13 cellular contexts compared by ENCODE assay signal in genomic region chr16:78684655-78685400, GRCh38.
A peak's percentile ranks its signal among the peaks of the same experiment; 100 is the strongest.
DNase-seq lines count a peak whose midpoint lies in the region; ATAC-seq and TF ChIP-seq lines count a peak whose summit lies in the region.
"Had no signal": no experiment of that assay in that cellular context is flagged by ENCODE, and none has a peak within 500 bp of the region (broad histone marks: within the 10 kb centered on the region; RNA-seq: fewer than 3 reads in every experiment).

No MANE protein-coding gene starts in this region.

- no peaks in the 10 kb centered on the region; the same call in 1 of the 2 replicates for H3F3A ChIP-seq in PC-9 (ENCODE audit: insufficient read depth, low read depth)

- H3K36me3 ChIP-seq in PC-9 (ENCODE audit: low read depth), result no peaks in the 10 kb centered on the region
- H3K36me3 ChIP-seq in hepatocyte (replicated peaks; ENCODE audit: insufficient read depth, low read depth), result no peaks in the 10 kb centered on the region
- no peaks in the 10 kb centered on the region for H3K36me3 ChIP-seq in suprapubic skin
- H3K36me3 ChIP-seq in HAP-1 (replicated peaks), result no peaks in the 10 kb centered on the region
- H3K36me3 ChIP-seq: neutrophil had no signal

- no peaks in the 10 kb centered on the region for H3K79me2 ChIP-seq in PC-9 (ENCODE audit: low read depth)
- H3K79me2 ChIP-seq in hepatocyte, result no peaks in the 10 kb centered on the region

- H3K4me1 ChIP-seq in PC-9 (replicated peaks; ENCODE audit: insufficient read depth), result no peaks in the 10 kb centered on the region; the same call in 1 of the 2 replicates
- H3K4me1 ChIP-seq in hepatocyte (ENCODE audit: insufficient read depth), result peaks cover 8% of the 10 kb centered on the region
- peaks cover 38% of the 10 kb centered on the region for H3K4me1 ChIP-seq in suprapubic skin
- no peaks in the 10 kb centered on the region for H3K4me1 ChIP-seq in HAP-1

- H3K4me2 ChIP-seq in PC-9 (0 out of 2 replicates have a peak overlapping the region, but pooled peaks have one; percentile 26), hepatocyte (no peak overlapping the region)

- H3K27me3 ChIP-seq in PC-9 (ENCODE audit: insufficient read depth, low read depth) (no peaks in the 10 kb centered on the region), hepatocyte (no peaks in the 10 kb centered on the region), suprapubic skin (no peaks in the 10 kb centered on the region), HAP-1 (ENCODE audit: low read depth) (no peaks in the 10 kb centered on the region)
- H3K27me3 ChIP-seq: neutrophil had no signal

- H3K4me3 ChIP-seq in PC-9, result no peak overlapping the region
- no peak overlapping the region for H3K4me3 ChIP-seq in choroid plexus epithelial cell (ENCODE audit: low read depth, low read length)
- no peak overlapping the region for H3K4me3 ChIP-seq in hepatocyte
- no peak overlapping the region for H3K4me3 ChIP-seq in suprapubic skin
- H3K4me3 ChIP-seq in HAP-1, result no peak overlapping the region

- in situ Hi-C loops in HAP-1 (cut with MboI; ENCODE audit: low sequenced_read_pairs), result no loop called here

- no peak for ATAC-seq in HG03159 (IDR thresholded peaks at IDR 0.05; ENCODE audit: unreplicated experiment)
- ATAC-seq: CD8-positive, alpha-beta T cell; stimulated activated effector memory CD8-positive, alpha-beta T cell treated with anti-CD3 and anti-CD28 coated beads, Interleukin-12 subunit alpha, Interleukin-12 subunit beta, amount 100 ng/mL, for 72 hours had no signal

- H3K9me2 ChIP-seq in PC-9 (ENCODE audit: insufficient read depth) (no peaks in the 10 kb centered on the region), hepatocyte (replicated peaks; ENCODE audit: insufficient read depth) (no peaks in the 10 kb centered on the region)

- BruUV-seq in PC-9 (replicated peaks; lab: Mats Ljungman, UMichigan), result no TSS peak

- H2AFZ ChIP-seq in PC-9 (no peak overlapping the region), hepatocyte (no peak overlapping the region)

- intact Hi-C loops in PC-9 (cut with micrococcal nuclease; ENCODE audit: unreplicated experiment), result loop anchor here (1.0 kb wide), 1 partner anchor 302 kb away; no protein-coding TSS in a partner anchor

- CTCF ChIA-PET in PC-9 (lab: Charles Lee), result no interaction called here

- WGBS in hepatocyte (ENCODE audit: low lambda C conversion rate, missing lambda C conversion rate), result 76% methylated on average over 5 of the region's 5 CpGs
- WGBS in suprapubic skin, result 45% methylated on average over 5 of the region's 5 CpGs

- POLR2A ChIA-PET in PC-9 (lab: Charles Lee; ENCODE audit: unreplicated experiment), result interaction anchor here (0.6 kb wide), 1 partner anchor 464 kb away, joined by 3 read pairs; no protein-coding TSS in a partner anchor

- H4K20me1 ChIP-seq in PC-9 (ENCODE audit: insufficient read depth), result no peaks in the 10 kb centered on the region
- no peaks in the 10 kb centered on the region for H4K20me1 ChIP-seq in hepatocyte (ENCODE audit: insufficient read depth, poor library complexity, severe bottlenecking)

- TF ChIP-seq POLR2A in suprapubic skin (IDR thresholded peaks at IDR 0.05), result no peak

- no peak for TF ChIP-seq CTCF in PC-9 (conservative IDR thresholded peaks at IDR 0.05)
- no peak for TF ChIP-seq CTCF in choroid plexus epithelial cell (conservative IDR thresholded peaks at IDR 0.05; ENCODE audit: low read depth, low read length)
- TF ChIP-seq CTCF in hepatocyte (IDR thresholded peaks at IDR 0.05; ENCODE audit: poor library complexity), result no peak
- no peak for TF ChIP-seq CTCF in suprapubic skin (IDR thresholded peaks at IDR 0.05)

- H3K9me3 ChIP-seq in PC-9 (ENCODE audit: insufficient read depth, low read depth), result no peaks in the 10 kb centered on the region
- H3K9me3 ChIP-seq in hepatocyte (ENCODE audit: low read depth), result no peaks in the 10 kb centered on the region
- H3K9me3 ChIP-seq in suprapubic skin, result no peaks in the 10 kb centered on the region
- H3K9me3 ChIP-seq in HAP-1, result no peaks in the 10 kb centered on the region
- H3K9me3 ChIP-seq: neutrophil had no signal

- DNase-seq in PC-9, result no peak
- peak; percentile 13 for DNase-seq in choroid plexus epithelial cell (ENCODE audit: low read depth)
- peak; percentile 35 for DNase-seq in hepatocyte (ENCODE audit: low spot score)
- DNase-seq in suprapubic skin (ENCODE audit: low spot score in 2 of 2), result peak in 1 of 2 donors; percentile 82
- no peak for DNase-seq in NCI-H226
- no peak for DNase-seq in HCEC 1CT
- no peak for DNase-seq in HAP-1 (ENCODE audit: low spot score in 2 of 2)
- DNase-seq: activated effector memory CD4-positive, alpha-beta T cell treated with Interleukin-2 at 50 U/mL for 16 hours; CD8-positive, alpha-beta T cell; MM.1S had no signal

- H3K27ac ChIP-seq in PC-9 (peak overlapping the region; percentile 32; the same call in 1 of the 2 replicates), hepatocyte (peak overlapping the region; percentile 81), suprapubic skin (peak overlapping the region; percentile 79)
- H3K27ac ChIP-seq: neutrophil had no signal

- no peak for TF ChIP-seq EP300 in suprapubic skin (IDR thresholded peaks at IDR 0.05)

Comparison
In these comparisons a context has a peak if more than half of its experiments do, and no peak if none do; other contexts are left out.
1. DNase-seq: peak in choroid plexus epithelial cell (single experiment) and hepatocyte (single experiment); none in PC-9 (0 of 2), NCI-H226 (single experiment), HCEC 1CT (single experiment) and HAP-1 (0 of 2).
2. Peak in every context shown above with its lines, with median percentiles within 50 percentile points of each other: H3K27ac ChIP-seq.